In the genomic region with DNA sequence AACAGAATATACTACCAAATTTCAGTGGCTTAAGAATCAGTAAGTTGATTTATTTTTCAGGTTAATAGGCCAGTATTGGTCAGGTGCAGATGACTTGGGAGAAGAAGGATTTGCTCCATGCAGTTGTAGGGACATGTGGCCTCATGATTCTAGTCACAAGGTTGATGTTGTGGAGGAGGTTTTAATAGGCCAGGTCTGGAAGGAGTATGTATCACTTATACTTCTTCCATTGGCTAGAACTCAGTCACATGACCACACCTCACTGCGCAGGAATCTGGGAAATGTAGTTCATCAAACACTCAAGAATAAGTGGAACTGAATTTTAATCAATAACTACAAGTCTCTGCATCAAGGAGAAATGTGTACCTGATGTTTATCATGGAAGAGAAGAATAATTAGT, we compare ENCODE assay signal across 1 cellular context.
TF ChIP-seq lines count a peak whose summit lies in the region.

No MANE protein-coding gene starts in this region.

TF ChIP-seq in GM23338, 12 proteins besides CTCF, POLR2A, EP300 and RAD21:
- TF ChIP-seq ZNF462 (CRISPR knock-in tag; IDR thresholded peaks at IDR 0.05) = no peak
- TF ChIP-seq STAT1 (IDR thresholded peaks at IDR 0.05; ENCODE audit: unreplicated experiment) = no peak
- TF ChIP-seq, protein P1, sequence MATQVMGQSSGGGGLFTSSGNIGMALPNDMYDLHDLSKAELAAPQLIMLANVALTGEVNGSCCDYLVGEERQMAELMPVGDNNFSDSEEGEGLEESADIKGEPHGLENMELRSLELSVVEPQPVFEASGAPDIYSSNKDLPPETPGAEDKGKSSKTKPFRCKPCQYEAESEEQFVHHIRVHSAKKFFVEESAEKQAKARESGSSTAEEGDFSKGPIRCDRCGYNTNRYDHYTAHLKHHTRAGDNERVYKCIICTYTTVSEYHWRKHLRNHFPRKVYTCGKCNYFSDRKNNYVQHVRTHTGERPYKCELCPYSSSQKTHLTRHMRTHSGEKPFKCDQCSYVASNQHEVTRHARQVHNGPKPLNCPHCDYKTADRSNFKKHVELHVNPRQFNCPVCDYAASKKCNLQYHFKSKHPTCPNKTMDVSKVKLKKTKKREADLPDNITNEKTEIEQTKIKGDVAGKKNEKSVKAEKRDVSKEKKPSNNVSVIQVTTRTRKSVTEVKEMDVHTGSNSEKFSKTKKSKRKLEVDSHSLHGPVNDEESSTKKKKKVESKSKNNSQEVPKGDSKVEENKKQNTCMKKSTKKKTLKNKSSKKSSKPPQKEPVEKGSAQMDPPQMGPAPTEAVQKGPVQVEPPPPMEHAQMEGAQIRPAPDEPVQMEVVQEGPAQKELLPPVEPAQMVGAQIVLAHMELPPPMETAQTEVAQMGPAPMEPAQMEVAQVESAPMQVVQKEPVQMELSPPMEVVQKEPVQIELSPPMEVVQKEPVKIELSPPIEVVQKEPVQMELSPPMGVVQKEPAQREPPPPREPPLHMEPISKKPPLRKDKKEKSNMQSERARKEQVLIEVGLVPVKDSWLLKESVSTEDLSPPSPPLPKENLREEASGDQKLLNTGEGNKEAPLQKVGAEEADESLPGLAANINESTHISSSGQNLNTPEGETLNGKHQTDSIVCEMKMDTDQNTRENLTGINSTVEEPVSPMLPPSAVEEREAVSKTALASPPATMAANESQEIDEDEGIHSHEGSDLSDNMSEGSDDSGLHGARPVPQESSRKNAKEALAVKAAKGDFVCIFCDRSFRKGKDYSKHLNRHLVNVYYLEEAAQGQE (IDR thresholded peaks at IDR 0.05; ENCODE audit: unreplicated experiment) = no peak
- TF ChIP-seq EZH2 (IDR thresholded peaks at IDR 0.05; ENCODE audit: low read depth, unreplicated experiment) = no peak
- no peak for TF ChIP-seq ETS1 (IDR thresholded peaks at IDR 0.05)
